In genomic region chr12:111664510-111664909, GRCh38 we compare ENCODE assay signal across 1 cellular context.
TF ChIP-seq lines count a peak whose summit lies in the region.

No MANE protein-coding gene starts in this region.

TF ChIP-seq in HCT116, 20 proteins besides CTCF, POLR2A, EP300 and RAD21 (continued from another document):
- TF ChIP-seq REST (IDR thresholded peaks at IDR 0.05; ENCODE audit: low read depth): no peak
- no peak for TF ChIP-seq TCF7L2 (IDR thresholded peaks at IDR 0.05; ENCODE audit: borderline replicate concordance, extremely low read depth, insufficient read depth, insufficient read length)
- TF ChIP-seq POLR2AphosphoS5 (IDR thresholded peaks at IDR 0.05; ENCODE audit: low read depth, low read length): no peak
- no peak for TF ChIP-seq ZNF274 (IDR thresholded peaks at IDR 0.05; ENCODE audit: low read depth, low read length)
- TF ChIP-seq EGR1 (IDR thresholded peaks at IDR 0.05; ENCODE audit: low read depth): no peak
- no peak for TF ChIP-seq FOSL1 (IDR thresholded peaks at IDR 0.05; ENCODE audit: low read depth)
- TF ChIP-seq ZBTB33 (IDR thresholded peaks at IDR 0.05; ENCODE audit: extremely low read depth, insufficient replicate concordance, low read length): no peak
- TF ChIP-seq ATF3 (IDR thresholded peaks at IDR 0.05): no peak
TF ChIP-seq in HCT116: peak in this region for 0.
